In the genomic region with DNA sequence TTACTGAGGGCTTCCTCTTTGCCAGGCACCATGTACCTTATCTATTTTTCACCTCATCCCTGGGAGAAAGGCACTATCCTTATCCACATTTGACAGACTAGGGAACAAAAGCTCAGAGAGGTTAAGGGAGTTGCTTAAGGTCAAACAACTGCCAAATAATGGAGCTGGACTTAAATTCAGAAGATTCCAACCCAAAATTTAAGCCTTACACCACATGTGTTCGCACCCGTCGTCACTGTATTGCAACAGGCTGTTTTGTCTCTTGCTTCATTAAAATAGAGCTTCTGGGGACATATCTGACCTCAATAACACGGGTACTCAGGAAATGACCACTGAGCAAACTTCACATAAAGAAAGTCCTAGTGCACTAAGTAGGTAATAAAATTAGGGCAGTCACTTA, we compare ENCODE assay signal across 33 cellular contexts.
A peak's percentile ranks its signal among the peaks of the same experiment; 100 is the strongest.
DNase-seq lines count a peak whose midpoint lies in the region; ATAC-seq and TF ChIP-seq lines count a peak whose summit lies in the region.
"Had no signal": no experiment of that assay in that cellular context is flagged by ENCODE, and none has a peak within 500 bp of the region (broad histone marks: within the 10 kb centered on the region; RNA-seq: fewer than 3 reads in every experiment).

No MANE protein-coding gene starts in this region.

- DNase-seq in colonic mucosa (no peak), osteoblast (ENCODE audit: insufficient read length, low spot score, missing footprints) (peak; percentile 18), tibial artery (no peak), NCI-H1417 treated with DMSO at 0.1 percent for 48 hours (lab: John Stamatoyannopoulos, UW) (no peak), upper lobe of right lung (no peak)
- DNase-seq: activated CD4-positive, alpha-beta T cell treated with anti-CD3 and anti-CD28 coated beads, Interleukin-2, amount 10 ng/mL, durations not matched to agents 7 days and 5 days; activated effector memory CD4-positive, alpha-beta T cell treated with Interleukin-2 at 50 U/mL for 16 hours; activated naive CD8-positive, alpha-beta T cell treated with anti-CD3 and anti-CD28 coated beads for 36 hours; activated T-cell treated with anti-CD3 and anti-CD28 coated beads, Interleukin-2, amount 50 U/mL, for 1 hour; CD4-positive, alpha-beta T cell; cortex of kidney; DND-41; effector memory CD4-positive, alpha-beta T cell; GF-D8; hypothalamus; immature natural killer cell; IMR-90; left cardiac atrium; NCI-H187 treated with DMSO at 0.1 percent for 48 hours; NCI-H510A; stimulated activated CD4-positive, alpha-beta T cell treated with anti-CD3 and anti-CD28 coated beads, Interleukin-15, amount 100 ng/mL, for 24 hours; stimulated activated CD4-positive, alpha-beta T cell treated with anti-CD3 and anti-CD28 coated beads, Interleukin-4, amount 100 ng/mL, for 4 hours; T1000; WERI-Rb-1 had no signal

- H3K27me3 ChIP-seq in colonic mucosa = no peaks in the 10 kb centered on the region
- no peaks in the 10 kb centered on the region for H3K27me3 ChIP-seq in gastroesophageal sphincter
- H3K27me3 ChIP-seq in osteoblast (ENCODE audit: insufficient read depth, low read length) = no peaks in the 10 kb centered on the region
- no peaks in the 10 kb centered on the region for H3K27me3 ChIP-seq in tibial artery
- H3K27me3 ChIP-seq in upper lobe of right lung = no peaks in the 10 kb centered on the region
- H3K27me3 ChIP-seq: cardiac muscle cell, neural progenitor cell, right lobe of liver, SJSA1 had no signal

- no peak overlapping the region for H2AFZ ChIP-seq in osteoblast (ENCODE audit: low read length)
- H2AFZ ChIP-seq: GM23338, neural progenitor cell had no signal

- intact Hi-C loops in colonic mucosa (cut with DNase I) = no loop called here
- intact Hi-C loops in tibial artery (cut with DNase I; ENCODE audit: low total_unique reads) = loop anchor here (2.0 kb wide), 1 partner anchor 58 kb away; no protein-coding TSS in a partner anchor
- intact Hi-C loops in upper lobe of right lung (cut with DNase I) = loop anchor here (10.0 kb wide), 1 partner anchor 200 kb away; no protein-coding TSS in a partner anchor

- H3K9me3 ChIP-seq in colonic mucosa (no peaks in the 10 kb centered on the region), gastroesophageal sphincter (no peaks in the 10 kb centered on the region), osteoblast (ENCODE audit: low read depth, low read length) (no peaks in the 10 kb centered on the region), tibial artery (no peaks in the 10 kb centered on the region), upper lobe of right lung (no peaks in the 10 kb centered on the region)
- H3K9me3 ChIP-seq: right lobe of liver, SJSA1 had no signal

- H3K4me3 ChIP-seq in colonic mucosa (no peak overlapping the region), gastroesophageal sphincter (no peak overlapping the region), osteoblast (ENCODE audit: insufficient read depth, low read length) (no peak overlapping the region), tibial artery (no peak overlapping the region), upper lobe of right lung (no peak overlapping the region)
- H3K4me3 ChIP-seq: cardiac muscle cell, GM23338, neural progenitor cell, right lobe of liver, SJSA1 had no signal

- no peak overlapping the region for H3K4me2 ChIP-seq in osteoblast (ENCODE audit: insufficient read depth, low read length)
- H3K4me2 ChIP-seq: GM23338, neural progenitor cell had no signal

- no peaks in the 10 kb centered on the region for H4K20me1 ChIP-seq in osteoblast (ENCODE audit: insufficient read depth, low read length)

- WGBS in gastroesophageal sphincter (ENCODE audit: low coverage in 1 of 2), 2 donors = 36 to 86% methylated on average over 1 to 4 of the region's 4 CpGs

- TF ChIP-seq POLR2A in gastroesophageal sphincter (IDR thresholded peaks at IDR 0.05) = no peak

- no peaks in the 10 kb centered on the region for H3K36me3 ChIP-seq in colonic mucosa
- H3K36me3 ChIP-seq in gastroesophageal sphincter = no peaks in the 10 kb centered on the region
- H3K36me3 ChIP-seq in osteoblast (ENCODE audit: insufficient read depth, low read length) = no peaks in the 10 kb centered on the region
- H3K36me3 ChIP-seq in tibial artery = no peaks in the 10 kb centered on the region
- no peaks in the 10 kb centered on the region for H3K36me3 ChIP-seq in upper lobe of right lung
- H3K36me3 ChIP-seq: cardiac muscle cell, neural progenitor cell, right lobe of liver, SJSA1, WERI-Rb-1 had no signal

- ATAC-seq in gastroesophageal sphincter = peak; percentile 79
- no peak for ATAC-seq in GM18907 (IDR thresholded peaks at IDR 0.05; ENCODE audit: unreplicated experiment)
- no peak for ATAC-seq in GM19395 (IDR thresholded peaks at IDR 0.05; ENCODE audit: unreplicated experiment)
- no peak for ATAC-seq in upper lobe of right lung
- ATAC-seq: GM23338; stimulated activated memory B cell treated with anti-CD40 and anti-IgM and Interleukin-4, amounts not matched to agents 10 μg/mL and 1 μg/mL and 100 μg/mL, for 72 hours had no signal

- TF ChIP-seq CTCF in colonic mucosa (IDR thresholded peaks at IDR 0.05) (no peak), gastroesophageal sphincter (IDR thresholded peaks at IDR 0.05) (no peak), osteoblast (IDR thresholded peaks at IDR 0.05; ENCODE audit: extremely low read depth, low read depth, low read length) (no peak), tibial artery (IDR thresholded peaks at IDR 0.05) (no peak), upper lobe of right lung (IDR thresholded peaks at IDR 0.05) (no peak)

- no peak for TF ChIP-seq EP300 in gastroesophageal sphincter (IDR thresholded peaks at IDR 0.05)

- no peak overlapping the region for H3K9ac ChIP-seq in colonic mucosa (ENCODE audit: low read depth in 2 of 2, low read length in 2 of 2)
- H3K9ac ChIP-seq: neural progenitor cell had no signal

- H3K4me1 ChIP-seq in colonic mucosa (no peaks in the 10 kb centered on the region), gastroesophageal sphincter (peaks cover 0 to 38% (median 11%) of the 10 kb centered on the region in 3 donors), osteoblast (ENCODE audit: insufficient read depth, low read length) (no peaks in the 10 kb centered on the region), tibial artery (peaks cover 3 to 77% (median 49%) of the 10 kb centered on the region in 4 donors), upper lobe of right lung (peaks cover 6% of the 10 kb centered on the region)
- H3K4me1 ChIP-seq: neural progenitor cell had no signal

- no peaks in the 10 kb centered on the region for H3K79me2 ChIP-seq in osteoblast (ENCODE audit: insufficient read depth, low read length)

- peak overlapping the region; percentile 13 for H3K27ac ChIP-seq in colonic mucosa
- peak overlapping the region in 3 of 4 donors; percentile 60 to 76 (median 72) for H3K27ac ChIP-seq in gastroesophageal sphincter
- H3K27ac ChIP-seq in osteoblast (ENCODE audit: low read depth, low read length) = no peak overlapping the region
- peak overlapping the region; percentile 70 to 71 for H3K27ac ChIP-seq in tibial artery
- no peak overlapping the region for H3K27ac ChIP-seq in upper lobe of right lung
- H3K27ac ChIP-seq: cardiac muscle cell, neural progenitor cell, right lobe of liver, SJSA1, WERI-Rb-1 had no signal

Comparison
In these comparisons a context has a peak if more than half of its experiments do, and no peak if none do; other contexts are left out.
1. H3K27ac ChIP-seq: peak in colonic mucosa (single experiment), gastroesophageal sphincter (3 of 4) and tibial artery (2 of 2); none in osteoblast (single experiment) and upper lobe of right lung (single experiment).